8 cellular contexts compared by ENCODE assay signal in the genomic region with DNA sequence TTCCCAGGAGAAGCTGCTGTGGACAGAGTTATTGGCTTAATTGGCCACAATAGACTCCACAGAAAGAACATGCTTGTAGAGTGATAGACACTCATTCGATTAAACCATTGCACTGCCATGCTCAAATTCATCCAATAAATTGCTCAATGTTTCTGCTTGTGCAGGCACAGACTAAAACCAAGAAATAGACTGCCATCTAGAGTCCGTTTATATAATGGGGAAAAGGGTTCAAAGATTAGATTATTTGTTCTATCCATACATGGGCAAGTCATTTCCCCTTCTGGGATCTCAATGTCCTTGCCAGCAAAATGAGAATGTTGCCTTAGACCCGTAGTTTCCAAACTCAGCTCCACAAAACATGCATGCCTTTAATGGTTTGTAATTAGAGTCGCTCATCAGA. TPM values are rescaled to one million over a fixed set of nuclear protein-coding genes. Genes with fewer than 3 reads are reported as not detected.
A peak's percentile ranks its signal among the peaks of the same experiment; 100 is the strongest.
DNase-seq lines count a peak whose midpoint lies in the region; ATAC-seq and TF ChIP-seq lines count a peak whose summit lies in the region.

No MANE protein-coding gene starts in this region.

- TF ChIP-seq POLR2A in breast epithelium (IDR thresholded peaks at IDR 0.05) = no peak

- no peak overlapping the region for H4K5ac ChIP-seq in mesendoderm (ENCODE audit: low read length)

- peaks cover 35% of the 10 kb centered on the region for H3K27me3 Mint-ChIP-seq in MCF 10A (ENCODE audit: insufficient read depth, unreplicated experiment)
- H3K27me3 Mint-ChIP-seq in activated T-helper 17 cell treated with anti-CD3 and anti-CD28 coated beads, Interleukin-2, amount 50 U/mL, for 72 hours = no peaks in the 10 kb centered on the region

- TF ChIP-seq CTCF in MCF 10A (IDR thresholded peaks at IDR 0.05; ENCODE audit: unreplicated experiment) (peak; percentile 47), breast epithelium (IDR thresholded peaks at IDR 0.05) (peak in 1 of 3 donors; percentile 15), mammary epithelial cell (conservative IDR thresholded peaks at IDR 0.05 in 1 of 2, IDR thresholded peaks at IDR 0.05 in 1 of 2; ENCODE audit: extremely low read depth in 1 of 2, insufficient read depth in 1 of 2, low read depth in 1 of 2, low read length in 2 of 2) (peak; percentile 34 to 56)

- peaks cover 5% of the 10 kb centered on the region for H3K4me1 Mint-ChIP-seq in MCF 10A (ENCODE audit: insufficient read depth, unreplicated experiment)
- H3K4me1 Mint-ChIP-seq in activated T-helper 17 cell treated with anti-CD3 and anti-CD28 coated beads, Interleukin-2, amount 50 U/mL, for 72 hours = peaks cover 4% of the 10 kb centered on the region

- in situ Hi-C loops in mammary epithelial cell (cut with MboI; ENCODE audit: low sequenced_read_pairs in 2 of 2) = no loop called here

- no peaks in the 10 kb centered on the region for H3K36me3 Mint-ChIP-seq in MCF 10A (ENCODE audit: insufficient read depth, unreplicated experiment)
- no peaks in the 10 kb centered on the region for H3K36me3 Mint-ChIP-seq in activated T-helper 17 cell treated with anti-CD3 and anti-CD28 coated beads, Interleukin-2, amount 50 U/mL, for 72 hours (ENCODE audit: low read depth)

- no TSS peak for BruUV-seq in MCF 10A (replicated peaks; lab: Mats Ljungman, UMichigan)
- BruUV-seq in mammary epithelial cell (replicated peaks; lab: Mats Ljungman, UMichigan) = no TSS peak

- ATAC-seq in GM21381 (IDR thresholded peaks at IDR 0.05; ENCODE audit: unreplicated experiment) (no peak), GM18868 (IDR thresholded peaks at IDR 0.05; ENCODE audit: unreplicated experiment) (no peak)
- ATAC-seq in activated T-helper 17 cell treated with anti-CD3 and anti-CD28 coated beads, Interleukin-2, amount 50 U/mL, for 72 hours (replicated peaks) = no peak

- no peak overlapping the region for H2BK15ac ChIP-seq in mesendoderm (replicated peaks; ENCODE audit: low read depth)

- H3K9ac ChIP-seq in mammary epithelial cell (ENCODE audit: insufficient read depth, low read length) (no peak overlapping the region), mesendoderm (ENCODE audit: low read length) (no peak overlapping the region)

- H2AFZ ChIP-seq in mammary epithelial cell (ENCODE audit: low read depth, low read length) = no peak overlapping the region

- intact Hi-C loops in MCF 10A (cut with micrococcal nuclease) (loop anchor here (1.0 to 5.0 kb wide), 3 partner anchors 34 to 577 kb away; no protein-coding TSS in a partner anchor), breast epithelium (cut with DNase I; ENCODE audit: low total_unique reads) (no loop called here), mammary epithelial cell (cut with micrococcal nuclease) (loop anchor here (1.0 to 5.0 kb wide), 4 partner anchors 34 to 575 kb away; no protein-coding TSS in a partner anchor)

- H3K4me1 ChIP-seq in breast epithelium = no peaks in the 10 kb centered on the region
- H3K4me1 ChIP-seq in mammary epithelial cell (ENCODE audit: insufficient read depth, low read length) = no peaks in the 10 kb centered on the region
- H3K4me1 ChIP-seq in mesendoderm (ENCODE audit: control insufficient read depth, low read depth, low read length) = no peaks in the 10 kb centered on the region

- H3K23ac ChIP-seq in mesendoderm (ENCODE audit: low read length) = no peak overlapping the region

- no peak overlapping the region for H2BK5ac ChIP-seq in mesendoderm (ENCODE audit: low read length)

- no peak overlapping the region for H3K56ac ChIP-seq in mesendoderm (ENCODE audit: low read length)

- no peak overlapping the region for H3K4me3 ChIP-seq in breast epithelium
- no peak overlapping the region for H3K4me3 ChIP-seq in mammary epithelial cell (replicated peaks in 1 of 3; ENCODE audit: insufficient read depth in 1 of 3, low read depth in 2 of 3, low read length in 3 of 3)
- no peak overlapping the region for H3K4me3 ChIP-seq in mesendoderm (ENCODE audit: low read length)

- H3K9me3 ChIP-seq in breast epithelium (no peaks in the 10 kb centered on the region), mammary epithelial cell (replicated peaks; ENCODE audit: insufficient read depth, low read length) (no peaks in the 10 kb centered on the region)

- no peaks in the 10 kb centered on the region for H3K79me1 ChIP-seq in mesendoderm (ENCODE audit: low read length)

- H3K4ac ChIP-seq in mesendoderm (ENCODE audit: low read depth, low read length) = no peak overlapping the region

- 16% methylated on average over 4 of the region's 4 CpGs for WGBS in mammary epithelial cell (ENCODE audit: low coverage, missing lambda C conversion rate)
- no CpG with 5 or more reads among the region's 4 CpGs for WGBS in mesendoderm (ENCODE audit: extremely low coverage, insufficient coverage, low lambda C conversion rate)

- H2BK120ac ChIP-seq in mesendoderm (ENCODE audit: low read depth, low read length) = no peak overlapping the region

- no peaks in the 10 kb centered on the region for H3K79me2 ChIP-seq in mammary epithelial cell (ENCODE audit: insufficient read depth, low read length)
- H3K79me2 ChIP-seq in mesendoderm (ENCODE audit: control insufficient read depth, insufficient read depth, low read length) = no peaks in the 10 kb centered on the region

- dilution Hi-C loops in mammary epithelial cell (cut with HindIII; ENCODE audit: low sequenced_read_pairs) = no loop called here

- DNase-seq in MCF 10A (ENCODE audit: unreplicated experiment) (peak; percentile 52), breast epithelium (ENCODE audit: low spot score in 2 of 2) (no peak), NCI-H345 (lab: John Stamatoyannopoulos, UW) (peak; percentile 32), mammary epithelial cell (peak; percentile 19), mesendoderm (peak; percentile 38)

- POLR2A ChIA-PET in MCF 10A (lab: Yijun Ruan, JAX) = no interaction called here

- no peak overlapping the region for H3K27ac ChIP-seq in breast epithelium
- H3K27ac ChIP-seq in mammary epithelial cell (ENCODE audit: insufficient read depth, low read depth, low read length) = no peak overlapping the region
- no peak overlapping the region for H3K27ac ChIP-seq in mesendoderm (ENCODE audit: low read depth, low read length)

- H3K4me2 ChIP-seq in mammary epithelial cell (ENCODE audit: insufficient read depth, low read depth, low read length) (no peak overlapping the region), mesendoderm (ENCODE audit: low read length) (no peak overlapping the region)

- H2AK5ac ChIP-seq in mesendoderm (ENCODE audit: low read length) = no peak overlapping the region

- CTCF ChIA-PET in MCF 10A (lab: Yijun Ruan, JAX) = interaction anchor here (0.6 to 3.9 kb wide), 20 partner anchors 8 to 623 kb away, joined by 3 to 23 read pairs (median 3); partner anchors contain the start of gene RTL8B
- CTCF ChIA-PET in mammary epithelial cell (lab: Charles Lee; ENCODE audit: low non-redundant PET) = no interaction called here

- no peak overlapping the region for H3K4me3 Mint-ChIP-seq in MCF 10A (ENCODE audit: unreplicated experiment)
- H3K4me3 Mint-ChIP-seq in activated T-helper 17 cell treated with anti-CD3 and anti-CD28 coated beads, Interleukin-2, amount 50 U/mL, for 72 hours = no peak overlapping the region

- H4K20me1 ChIP-seq in mammary epithelial cell (ENCODE audit: insufficient read depth, low read length) = no peaks in the 10 kb centered on the region

- H3K36me3 ChIP-seq in breast epithelium (no peaks in the 10 kb centered on the region), mammary epithelial cell (ENCODE audit: insufficient read depth, low read length) (no peaks in the 10 kb centered on the region), mesendoderm (ENCODE audit: control insufficient read depth, insufficient read depth, low read length) (no peaks in the 10 kb centered on the region)

- no peak overlapping the region for H4K8ac ChIP-seq in mesendoderm (ENCODE audit: low read depth, low read length)

- H3K27me3 ChIP-seq in breast epithelium = peaks cover 0 to 27% of the 10 kb centered on the region in 2 donors
- H3K27me3 ChIP-seq in mammary epithelial cell (ENCODE audit: insufficient read depth, low read length) = no peaks in the 10 kb centered on the region
- no peaks in the 10 kb centered on the region for H3K27me3 ChIP-seq in mesendoderm (ENCODE audit: insufficient read depth, low read length, poor library complexity)

- H3K27ac Mint-ChIP-seq in MCF 10A (ENCODE audit: low read depth, unreplicated experiment) = no peak overlapping the region
- H3K27ac Mint-ChIP-seq in activated T-helper 17 cell treated with anti-CD3 and anti-CD28 coated beads, Interleukin-2, amount 50 U/mL, for 72 hours = no peak overlapping the region

- H3K9me3 Mint-ChIP-seq in MCF 10A (ENCODE audit: unreplicated experiment) = no peaks in the 10 kb centered on the region
- no peaks in the 10 kb centered on the region for H3K9me3 Mint-ChIP-seq in activated T-helper 17 cell treated with anti-CD3 and anti-CD28 coated beads, Interleukin-2, amount 50 U/mL, for 72 hours

- no peak overlapping the region for H3K18ac ChIP-seq in mesendoderm (ENCODE audit: low read length)

RNA-seq across cellular contexts. Expression of gene SMIM10, which starts 8.7 kb away (rescaled TPM):
- total RNA-seq in MCF 10A (2022) = not detected in 2 replicates
- 1 to 10 TPM; 2.3 to 6.2 (median 4.5) TPM for total RNA-seq in breast epithelium
- total RNA-seq in mammary epithelial cell = under 1 TPM in 1 of 2 donors, not detected in 1; 0.17 TPM
- 0.20 TPM for polyA plus RNA-seq in mammary epithelial cell
- polyA minus RNA-seq in mammary epithelial cell = not detected
- 5.6 TPM for polyA plus RNA-seq in mesendoderm (2013, experiment 1 of 2)
- 6.2 TPM for polyA plus RNA-seq in mesendoderm (2013, experiment 2 of 2)
- total RNA-seq in activated T-helper 17 cell treated with anti-CD3 and anti-CD28 coated beads, Interleukin-2, amount 50 U/mL, for 72 hours = 1 to 10 TPM in 1 of 2 donors, under 1 TPM in 1; 0.45 to 1.3 TPM

RNA-seq across cellular contexts. Expression of gene RTL8B, which starts 22.9 kb away (rescaled TPM):
- total RNA-seq in MCF 10A (2022) (2.2 and 2.7 TPM in 2 replicates), breast epithelium (1 to 10 TPM; 6.2 to 7.2 (median 6.3) TPM), mammary epithelial cell (1 to 10 TPM; 4.0 to 5.7 TPM)
- 5.2 TPM for polyA plus RNA-seq in mammary epithelial cell
- 6.1 TPM for polyA minus RNA-seq in mammary epithelial cell
- polyA plus RNA-seq in mesendoderm (2013, experiment 1 of 2) = 6.2 TPM
- 6.1 TPM for polyA plus RNA-seq in mesendoderm (2013, experiment 2 of 2)
- 1 to 10 TPM in 1 of 2 donors, under 1 TPM in 1; 0.39 to 2.1 TPM for total RNA-seq in activated T-helper 17 cell treated with anti-CD3 and anti-CD28 coated beads, Interleukin-2, amount 50 U/mL, for 72 hours

RNA-seq across cellular contexts. Expression of gene RTL8C, which starts 32.7 kb away (rescaled TPM):
- total RNA-seq in MCF 10A (2022) (44.2 and 57.3 TPM in 2 replicates), breast epithelium (10 to 100 TPM; 31.2 to 49.1 (median 37.0) TPM), mammary epithelial cell (100 to 1,000 TPM in 1 of 2 donors, 10 to 100 TPM in 1; 36.7 to 105 TPM)
- polyA plus RNA-seq in mammary epithelial cell = 77.7 TPM
- polyA minus RNA-seq in mammary epithelial cell = 141 TPM
- polyA plus RNA-seq in mesendoderm (2013, experiment 1 of 2) = 70.0 TPM
- polyA plus RNA-seq in mesendoderm (2013, experiment 2 of 2) = 70.8 TPM
- total RNA-seq in activated T-helper 17 cell treated with anti-CD3 and anti-CD28 coated beads, Interleukin-2, amount 50 U/mL, for 72 hours = 10 to 100 TPM; 33.2 to 52.8 TPM

RNA-seq across cellular contexts. Expression of gene RTL8A, which starts 52.5 kb away (rescaled TPM):
- 45.2 and 52.7 TPM in 2 replicates for total RNA-seq in MCF 10A (2022)
- 10 to 100 TPM; 12.9 to 18.0 (median 16.3) TPM for total RNA-seq in breast epithelium
- total RNA-seq in mammary epithelial cell = 10 to 100 TPM in 1 of 2 donors, 1 to 10 TPM in 1; 6.8 to 48.6 TPM
- 90.9 TPM for polyA plus RNA-seq in mammary epithelial cell
- polyA minus RNA-seq in mammary epithelial cell = 15.4 TPM
- 71.6 TPM for polyA plus RNA-seq in mesendoderm (2013, experiment 1 of 2)
- polyA plus RNA-seq in mesendoderm (2013, experiment 2 of 2) = 67.6 TPM
- 10 to 100 TPM; 11.2 to 19.0 TPM for total RNA-seq in activated T-helper 17 cell treated with anti-CD3 and anti-CD28 coated beads, Interleukin-2, amount 50 U/mL, for 72 hours

Comparison
In these comparisons a context has a peak if more than half of its experiments do, and no peak if none do; other contexts are left out.
1. DNase-seq: peak in MCF 10A (single experiment), NCI-H345 (single experiment), mammary epithelial cell (single experiment) and mesendoderm (single experiment); none in breast epithelium (0 of 2).